Comparison of ENCODE assay signal across 12 cellular contexts in the genomic region with DNA sequence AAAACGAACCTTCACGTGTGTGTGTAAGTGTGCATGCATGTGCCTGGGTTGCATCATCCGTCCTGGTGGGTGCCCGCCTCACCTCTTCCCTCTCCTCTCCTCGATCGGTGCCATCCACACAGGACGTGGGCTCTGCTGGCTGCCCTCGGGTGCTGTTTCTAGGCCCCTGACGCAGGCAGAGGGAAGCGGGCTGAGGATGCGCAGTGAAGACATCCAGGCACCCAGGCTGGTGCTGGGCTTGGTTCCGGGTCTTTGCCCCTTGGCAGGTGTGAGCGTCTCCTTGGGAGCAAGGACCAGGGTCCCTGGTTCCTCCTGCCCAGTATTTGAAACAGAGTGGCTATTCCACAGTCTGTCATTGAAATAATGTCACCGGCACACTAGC. TPM values are rescaled to one million over a fixed set of nuclear protein-coding genes. Genes with fewer than 3 reads are reported as not detected.
DNase-seq lines count a peak whose midpoint lies in the region; ATAC-seq and TF ChIP-seq lines count a peak whose summit lies in the region.
"Had no signal": no experiment of that assay in that cellular context is flagged by ENCODE, and none has a peak within 500 bp of the region (broad histone marks: within the 10 kb centered on the region; RNA-seq: fewer than 3 reads in every experiment).

No MANE protein-coding gene starts in this region.

- 61 to 74% (median 68%) methylated on average over 11 to 14 of the region's 14 CpGs for WGBS in spleen, 5 donors

- no peak for TF ChIP-seq POLR2A in spleen (IDR thresholded peaks at IDR 0.05)

- no peaks in the 10 kb centered on the region for H3K36me3 ChIP-seq in CD8-positive, alpha-beta memory T cell (ENCODE audit: insufficient read depth, low read length)
- no peaks in the 10 kb centered on the region for H3K36me3 ChIP-seq in right atrium auricular region
- H3K36me3 ChIP-seq in spleen, result no peaks in the 10 kb centered on the region

- no peaks in the 10 kb centered on the region for H3K9me3 ChIP-seq in CD8-positive, alpha-beta memory T cell (ENCODE audit: low read length)
- H3K9me3 ChIP-seq in right atrium auricular region (no peaks in the 10 kb centered on the region), spleen (no peaks in the 10 kb centered on the region)

- H3K4me3 Mint-ChIP-seq in CD8-positive, alpha-beta memory T cell, result peak overlapping the region in 3 of 7 donors; percentile 52 to 71 (median 65)
- peak overlapping the region; percentile 66 for H3K4me3 Mint-ChIP-seq in activated T-helper 17 cell treated with anti-CD3 and anti-CD28 coated beads, Interleukin-2, amount 50 U/mL, for 72 hours
- H3K4me3 Mint-ChIP-seq: endodermal cell, neural crest cell had no signal

- peaks cover 6 to 17% (median 9%) of the 10 kb centered on the region in 3 donors for H3K4me1 Mint-ChIP-seq in CD8-positive, alpha-beta memory T cell
- H3K4me1 Mint-ChIP-seq in activated T-helper 17 cell treated with anti-CD3 and anti-CD28 coated beads, Interleukin-2, amount 50 U/mL, for 72 hours, result no peaks in the 10 kb centered on the region

- no peaks in the 10 kb centered on the region for H3K27me3 ChIP-seq in CD8-positive, alpha-beta memory T cell (ENCODE audit: insufficient read depth, low read length, poor library complexity, severe bottlenecking)
- H3K27me3 ChIP-seq in right atrium auricular region (no peaks in the 10 kb centered on the region), spleen (replicated peaks in 1 of 7) (peaks cover 0 to 13% (median 0%) of the 10 kb centered on the region in 7 donors)

- TF ChIP-seq CTCF in right atrium auricular region (IDR thresholded peaks at IDR 0.05) (no peak), spleen (IDR thresholded peaks at IDR 0.05 in 8 of 11, conservative IDR thresholded peaks at IDR 0.05 in 3 of 11) (no peak)

- ATAC-seq in activated T-helper 17 cell treated with anti-CD3 and anti-CD28 coated beads, Interleukin-2, amount 50 U/mL, for 72 hours (replicated peaks), result no peak
- ATAC-seq in GM18498 (IDR thresholded peaks at IDR 0.05; ENCODE audit: unreplicated experiment), result no peak

- H3K27ac ChIP-seq in CD8-positive, alpha-beta memory T cell (ENCODE audit: low read depth, low read length), result no peak overlapping the region
- peak overlapping the region; percentile 22 to 70 for H3K27ac ChIP-seq in right atrium auricular region
- H3K27ac ChIP-seq in spleen, result peak overlapping the region in 4 of 8 donors; percentile 13 to 67 (median 52)
- H3K27ac ChIP-seq in caudate nucleus (ENCODE audit: low read depth, low read length), result no peak overlapping the region

- CTCF ChIA-PET in CD8-positive, alpha-beta memory T cell (lab: Charles Lee), result no interaction called here

- H3K36me3 Mint-ChIP-seq in CD8-positive, alpha-beta memory T cell, result no peaks in the 10 kb centered on the region
- H3K36me3 Mint-ChIP-seq in activated T-helper 17 cell treated with anti-CD3 and anti-CD28 coated beads, Interleukin-2, amount 50 U/mL, for 72 hours (ENCODE audit: low read depth), result no peaks in the 10 kb centered on the region

- peak overlapping the region; percentile 14 for H3K4me3 ChIP-seq in CD8-positive, alpha-beta memory T cell (ENCODE audit: low read length)
- H3K4me3 ChIP-seq in right atrium auricular region (peak overlapping the region in 1 of 2 donors; percentile 31), spleen (peak overlapping the region in 5 of 8 donors; percentile 7 to 56 (median 19))

- H3K27ac Mint-ChIP-seq in CD8-positive, alpha-beta memory T cell, result peak overlapping the region in 1 of 8 donors; percentile 18
- no peak overlapping the region for H3K27ac Mint-ChIP-seq in activated T-helper 17 cell treated with anti-CD3 and anti-CD28 coated beads, Interleukin-2, amount 50 U/mL, for 72 hours
- H3K27ac Mint-ChIP-seq: endodermal cell had no signal

- intact Hi-C loops in spleen (cut with DNase I; ENCODE audit: low total_unique reads), result no loop called here

- peaks cover 16% of the 10 kb centered on the region for H3K4me1 ChIP-seq in CD8-positive, alpha-beta memory T cell (ENCODE audit: insufficient read depth, low read length)
- H3K4me1 ChIP-seq in right atrium auricular region, result peaks cover 0 to 19% of the 10 kb centered on the region in 2 donors
- H3K4me1 ChIP-seq in spleen, result peaks cover under 1 to 22% (median 14%) of the 10 kb centered on the region in 6 donors

- no peak for DNase-seq in CD8-positive, alpha-beta memory T cell
- no peak for DNase-seq in right atrium auricular region (ENCODE audit: low spot score)
- DNase-seq in spleen, result peak; percentile 69
- no peak for DNase-seq in NCI-H1930 (lab: John Stamatoyannopoulos, UW)
- DNase-seq in NCI-H446 (lab: John Stamatoyannopoulos, UW), result no peak
- DNase-seq in caudate nucleus (lab: John Stamatoyannopoulos, UW), result no peak
- DNase-seq: activated CD8-positive, alpha-beta memory T cell treated with anti-CD3 and anti-CD28 coated beads, Interleukin-2, amount 50 U/mL, for 4 hours; NCI-H2029 had no signal

- POLR2A ChIA-PET in CD8-positive, alpha-beta memory T cell (lab: Charles Lee), result no interaction called here

- no peaks in the 10 kb centered on the region for H3K9me3 Mint-ChIP-seq in CD8-positive, alpha-beta memory T cell
- no peaks in the 10 kb centered on the region for H3K9me3 Mint-ChIP-seq in activated T-helper 17 cell treated with anti-CD3 and anti-CD28 coated beads, Interleukin-2, amount 50 U/mL, for 72 hours
- H3K9me3 Mint-ChIP-seq: endodermal cell, neural crest cell had no signal

- H3K27me3 Mint-ChIP-seq in CD8-positive, alpha-beta memory T cell, result no peaks in the 10 kb centered on the region
- H3K27me3 Mint-ChIP-seq in activated T-helper 17 cell treated with anti-CD3 and anti-CD28 coated beads, Interleukin-2, amount 50 U/mL, for 72 hours, result no peaks in the 10 kb centered on the region

RNA-seq across cellular contexts. Expression of a gene that starts 6.2 kb away (rescaled TPM):
- 10 to 100 TPM; 90.9 to 95.4 TPM for total RNA-seq in CD8-positive, alpha-beta memory T cell
- polyA plus RNA-seq in CD8-positive, alpha-beta memory T cell, result 8.8 TPM
- total RNA-seq in activated T-helper 17 cell treated with anti-CD3 and anti-CD28 coated beads, Interleukin-2, amount 50 U/mL, for 72 hours, result 100 to 1,000 TPM in 1 of 2 donors, 10 to 100 TPM in 1; 43.8 to 102 TPM
- total RNA-seq in right atrium auricular region (10 to 100 TPM; 14.1 to 28.4 TPM), spleen (10 to 100 TPM; 39.6 to 61.5 (median 58.2) TPM)
- polyA plus RNA-seq in spleen, result 10 to 100 TPM; 36.5 to 53.1 (median 42.4) TPM

RNA-seq across cellular contexts. Expression of a gene that starts 45.5 kb away (rescaled TPM):
- 1 to 10 TPM; 4.4 to 4.7 TPM for total RNA-seq in CD8-positive, alpha-beta memory T cell
- 2.8 TPM for polyA plus RNA-seq in CD8-positive, alpha-beta memory T cell
- total RNA-seq in activated T-helper 17 cell treated with anti-CD3 and anti-CD28 coated beads, Interleukin-2, amount 50 U/mL, for 72 hours, result 1 to 10 TPM; 4.7 to 6.5 TPM
- total RNA-seq in right atrium auricular region (1 to 10 TPM; 7.3 to 7.5 TPM), spleen (10 to 100 TPM in 1 of 7 donors, 1 to 10 TPM in 6; 4.6 to 10.5 (median 8.0) TPM)
- 1 to 10 TPM; 1.7 to 3.0 (median 2.2) TPM for polyA plus RNA-seq in spleen

Comparison
In these comparisons a context has a peak if more than half of its experiments do, and no peak if none do; other contexts are left out.
1. H3K27ac ChIP-seq: peak in right atrium auricular region (2 of 2); none in CD8-positive, alpha-beta memory T cell (single experiment) and caudate nucleus (single experiment).